8 cellular contexts compared by ENCODE assay signal in genomic region chr12:54294152-54294913, GRCh38. TPM values are rescaled to one million over a fixed set of nuclear protein-coding genes. Genes with fewer than 3 reads are reported as not detected.
A peak's percentile ranks its signal among the peaks of the same experiment; 100 is the strongest.
DNase-seq lines count a peak whose midpoint lies in the region; ATAC-seq and TF ChIP-seq lines count a peak whose summit lies in the region.

No MANE protein-coding gene starts in this region.

- no peaks in the 10 kb centered on the region for H3K36me3 Mint-ChIP-seq in natural killer cell

- peak; percentile 91 for TF ChIP-seq CTCF in epithelial cell of proximal tubule (conservative IDR thresholded peaks at IDR 0.05; ENCODE audit: low read depth, low read length)
- TF ChIP-seq CTCF in natural killer cell (IDR thresholded peaks at IDR 0.05), result peak; percentile 68
- peak; percentile 66 to 83 (median 82) for TF ChIP-seq CTCF in upper lobe of left lung (IDR thresholded peaks at IDR 0.05)

- DNase-seq in AG08396 (ENCODE audit: low spot score) (peak; percentile 70), NCI-H146 (lab: John Stamatoyannopoulos, UW) (peak; percentile 55), epithelial cell of proximal tubule (ENCODE audit: low read depth) (no peak), natural killer cell (peak; percentile 55), upper lobe of left lung (peak in 1 of 2 donors; percentile 75), SW 1271 (lab: John Stamatoyannopoulos, UW) (no peak)
- DNase-seq in activated CD8-positive, alpha-beta memory T cell treated with anti-CD3 and anti-CD28 coated beads, Interleukin-2, amount 50 U/mL, for 4 hours, result peak; percentile 58

- H3K4me1 ChIP-seq in upper lobe of left lung, result peaks cover 0 to 10% (median 0%) of the 10 kb centered on the region in 4 donors

- ATAC-seq in GM18502 (IDR thresholded peaks at IDR 0.05; ENCODE audit: poor library complexity, unreplicated experiment), result peak; percentile 54
- peak; percentile 72 to 94 (median 80) for ATAC-seq in natural killer cell
- peak; percentile 82 to 83 for ATAC-seq in upper lobe of left lung (ENCODE audit: low FRiP score in 2 of 2)

- H3K9me3 Mint-ChIP-seq in natural killer cell, result no peaks in the 10 kb centered on the region

- peaks cover 4% of the 10 kb centered on the region in 2 donors for H3K27me3 Mint-ChIP-seq in natural killer cell (ENCODE audit: low read depth in 2 of 2)

- no peaks in the 10 kb centered on the region for H3K27me3 ChIP-seq in upper lobe of left lung

- H3K27ac Mint-ChIP-seq in natural killer cell, result peak overlapping the region in 1 of 2 donors; percentile 27

- peaks cover 16 to 32% of the 10 kb centered on the region in 2 donors for H3K4me1 Mint-ChIP-seq in natural killer cell

- no peak overlapping the region for H3K4me3 Mint-ChIP-seq in natural killer cell

- intact Hi-C loops in natural killer cell (cut with micrococcal nuclease), result loop anchor here (1.0 kb wide), 2 partner anchors 30 to 74 kb away; no protein-coding TSS in a partner anchor

- peak overlapping the region in 2 of 4 donors; percentile 51 to 86 for H3K27ac ChIP-seq in upper lobe of left lung

- H3K9me3 ChIP-seq in upper lobe of left lung, result no peaks in the 10 kb centered on the region

- 52% methylated on average over 9 of the region's 9 CpGs for WGBS in upper lobe of left lung, 2 donors

- no peak overlapping the region for H3K4me3 ChIP-seq in epithelial cell of proximal tubule (ENCODE audit: low read depth, low read length)
- peak overlapping the region in 1 of 4 donors; percentile 0 for H3K4me3 ChIP-seq in upper lobe of left lung

- TF ChIP-seq EP300 in upper lobe of left lung (IDR thresholded peaks at IDR 0.05), result no peak

- no peak for TF ChIP-seq POLR2A in upper lobe of left lung (IDR thresholded peaks at IDR 0.05)

- H3K36me3 ChIP-seq in upper lobe of left lung, result peaks cover 0 to 11% (median 3%) of the 10 kb centered on the region in 4 donors

RNA-seq across cellular contexts. Expression of gene NFE2, which starts 6.5 kb away (rescaled TPM):
- total RNA-seq in epithelial cell of proximal tubule (not detected in 2 replicates), natural killer cell (10 to 100 TPM in 1 of 3 donors, 1 to 10 TPM in 2; 2.0 to 15.4 (median 2.0) TPM), upper lobe of left lung (10 to 100 TPM in 2 of 6 donors, 1 to 10 TPM in 4; 2.7 to 16.8 (median 9.3) TPM)

RNA-seq across cellular contexts. Expression of gene HNRNPA1, which starts 13.8 kb away (rescaled TPM):
- total RNA-seq in epithelial cell of proximal tubule, result 941 and 1,064 TPM in 2 replicates
- total RNA-seq in natural killer cell, result 1,000 to 10,000 TPM; 1,172 to 1,525 (median 1,292) TPM
- total RNA-seq in upper lobe of left lung, result 100 to 1,000 TPM; 255 to 870 (median 475) TPM

RNA-seq across cellular contexts. Expression of gene CBX5, which starts 14.4 kb away (rescaled TPM):
- 61.5 and 67.3 TPM in 2 replicates for total RNA-seq in epithelial cell of proximal tubule
- total RNA-seq in natural killer cell, result 10 to 100 TPM; 30.8 to 42.3 (median 36.5) TPM
- 10 to 100 TPM; 15.5 to 48.2 (median 36.1) TPM for total RNA-seq in upper lobe of left lung

RNA-seq across cellular contexts. Expression of gene COPZ1, which starts 30.6 kb away (rescaled TPM):
- total RNA-seq in epithelial cell of proximal tubule (107 and 144 TPM in 2 replicates), natural killer cell (10 to 100 TPM; 66.3 to 83.6 (median 79.7) TPM), upper lobe of left lung (100 to 1,000 TPM in 3 of 6 donors, 10 to 100 TPM in 3; 55.5 to 132 (median 96.7) TPM)

Comparison
In these comparisons a context has a peak if more than half of its experiments do, and no peak if none do; other contexts are left out.
1. DNase-seq: peak in AG08396 (single experiment), NCI-H146 (single experiment), activated CD8-positive, alpha-beta memory T cell treated with anti-CD3 and anti-CD28 coated beads, Interleukin-2, amount 50 U/mL, for 4 hours (single experiment) and natural killer cell (single experiment); none in epithelial cell of proximal tubule (single experiment) and SW 1271 (0 of 2).
2. Peak in every context shown above with its lines, with median percentiles within 50 percentile points of each other: ATAC-seq and CTCF ChIP-seq.